Comparison of ENCODE assay signal across 8 cellular contexts in genomic region chr9:94726495-94727191, GRCh38. TPM values are rescaled to one million over a fixed set of nuclear protein-coding genes. Genes with fewer than 3 reads are reported as not detected.
A peak's percentile ranks its signal among the peaks of the same experiment; 100 is the strongest.
DNase-seq lines count a peak whose midpoint lies in the region; ATAC-seq and TF ChIP-seq lines count a peak whose summit lies in the region.

AOPEP (plus strand) TSS chr9:94726699; CDS start chr9:94759784, 33,085 bp downstream.

- 1% methylated on average over 23 to 52 of the region's 52 CpGs for WGBS in tibial nerve, 2 donors

- DNase-seq in GM12865 (ENCODE audit: low read depth) = peak; percentile 98
- DNase-seq in NCI-H1417 treated with DMSO at 0.1 percent for 48 hours (lab: John Stamatoyannopoulos, UW) = peak; percentile 89
- peak; percentile 96 for DNase-seq in SW480 (ENCODE audit: low spot score)
- peak; percentile 98 for DNase-seq in adipocyte (ENCODE audit: low read depth)
- peak; percentile 97 for DNase-seq in cardiac muscle cell (ENCODE audit: low read depth in 1 of 2, low spot score in 1 of 2)
- peak; percentile 97 to 98 for DNase-seq in tibial nerve (ENCODE audit: low spot score in 2 of 2)

- no peaks in the 10 kb centered on the region for H3K9me3 ChIP-seq in adipocyte (ENCODE audit: control insufficient read depth, low read length)
- no peaks in the 10 kb centered on the region for H3K9me3 ChIP-seq in cardiac muscle cell (ENCODE audit: low read depth)
- H3K9me3 ChIP-seq in parathyroid adenoma (ENCODE audit: control insufficient read depth, low read length) = no peaks in the 10 kb centered on the region
- H3K9me3 ChIP-seq in tibial nerve = no peaks in the 10 kb centered on the region

- H3K4me2 ChIP-seq in parathyroid adenoma (ENCODE audit: low read length) = peak within 1 kb of the TSS; percentile 96

- H3K27me3 ChIP-seq in adipocyte (replicated peaks; ENCODE audit: control insufficient read depth, insufficient read depth, low read length) (no peaks in the 10 kb centered on the region), cardiac muscle cell (no peaks in the 10 kb centered on the region), parathyroid adenoma (ENCODE audit: control insufficient read depth, insufficient read depth, low read length) (no peaks in the 10 kb centered on the region), tibial nerve (no peaks in the 10 kb centered on the region)

- H3K79me2 ChIP-seq in parathyroid adenoma = no peaks in the 10 kb centered on the region

- peak; percentile 96 for ATAC-seq in HG02763 (IDR thresholded peaks at IDR 0.05; ENCODE audit: unreplicated experiment)

- peak within 1 kb of the TSS; percentile 70 for H2AFZ ChIP-seq in parathyroid adenoma

- peaks cover 5% of the 10 kb centered on the region for H3K4me1 ChIP-seq in adipocyte (ENCODE audit: control insufficient read depth, insufficient read depth, low read length)
- peaks cover 3% of the 10 kb centered on the region for H3K4me1 ChIP-seq in cardiac muscle cell (ENCODE audit: low read depth)
- H3K4me1 ChIP-seq in parathyroid adenoma = no peaks in the 10 kb centered on the region
- peaks cover 0 to 25% (median 5%) of the 10 kb centered on the region in 4 donors for H3K4me1 ChIP-seq in tibial nerve

- TF ChIP-seq EP300 in tibial nerve (IDR thresholded peaks at IDR 0.05) = peak; percentile 96 to 99

- H3K36me3 ChIP-seq in adipocyte (ENCODE audit: control insufficient read depth, insufficient read depth, low read length, severe bottlenecking) (no peaks in the 10 kb centered on the region), cardiac muscle cell (no peaks in the 10 kb centered on the region), parathyroid adenoma (ENCODE audit: control insufficient read depth, insufficient read depth, low read length) (no peaks in the 10 kb centered on the region), tibial nerve (no peaks in the 10 kb centered on the region)

- H3K9ac ChIP-seq in adipocyte (ENCODE audit: low read length) (peak within 1 kb of the TSS; percentile 88), parathyroid adenoma (peak within 1 kb of the TSS; percentile 23)

- H3K4me3 ChIP-seq in GM12865 (ENCODE audit: low read depth, low read length) (peak within 1 kb of the TSS; percentile 84), adipocyte (ENCODE audit: low read length) (peak within 1 kb of the TSS; percentile 90), cardiac muscle cell (peak within 1 kb of the TSS; percentile 66), parathyroid adenoma (ENCODE audit: low read depth, low read length) (peak within 1 kb of the TSS; percentile 99), tibial nerve (peak within 1 kb of the TSS; percentile 56 to 95 (median 79))

- TF ChIP-seq POLR2A in tibial nerve (IDR thresholded peaks at IDR 0.05) = peak; percentile 25 to 87

- H3K27ac ChIP-seq in cardiac muscle cell (peak within 1 kb of the TSS; percentile 80), parathyroid adenoma (peak within 1 kb of the TSS; percentile 83), tibial nerve (peak within 1 kb of the TSS; percentile 88 to 97 (median 90))

- TF ChIP-seq CTCF in GM12865 (IDR thresholded peaks at IDR 0.05; ENCODE audit: insufficient read depth, low read depth, low read length, missing control alignments) = no peak
- TF ChIP-seq CTCF in cardiac muscle cell (IDR thresholded peaks at IDR 0.05; ENCODE audit: low read depth, low read length) = no peak
- no peak for TF ChIP-seq CTCF in parathyroid adenoma (IDR thresholded peaks at IDR 0.05)
- peak in 2 of 5 experiments; percentile 22 to 41 for TF ChIP-seq CTCF in tibial nerve (IDR thresholded peaks at IDR 0.05)

RNA-seq across cellular contexts. Expression of gene AOPEP, which starts in this region (rescaled TPM):
- total RNA-seq in cardiac muscle cell = 67.7 and 88.7 TPM in 2 replicates
- polyA plus RNA-seq in cardiac muscle cell = 46.8 and 55.9 TPM in 2 replicates
- total RNA-seq in tibial nerve = 100 to 1,000 TPM; 236 to 323 (median 265) TPM

Comparison
In these comparisons a context has a peak if more than half of its experiments do, and no peak if none do; other contexts are left out.
1. Peak in every context shown above with its lines: DNase-seq, ATAC-seq, H3K4me3 ChIP-seq and H3K27ac ChIP-seq.